12 cellular contexts compared by ENCODE assay signal in the genomic region with DNA sequence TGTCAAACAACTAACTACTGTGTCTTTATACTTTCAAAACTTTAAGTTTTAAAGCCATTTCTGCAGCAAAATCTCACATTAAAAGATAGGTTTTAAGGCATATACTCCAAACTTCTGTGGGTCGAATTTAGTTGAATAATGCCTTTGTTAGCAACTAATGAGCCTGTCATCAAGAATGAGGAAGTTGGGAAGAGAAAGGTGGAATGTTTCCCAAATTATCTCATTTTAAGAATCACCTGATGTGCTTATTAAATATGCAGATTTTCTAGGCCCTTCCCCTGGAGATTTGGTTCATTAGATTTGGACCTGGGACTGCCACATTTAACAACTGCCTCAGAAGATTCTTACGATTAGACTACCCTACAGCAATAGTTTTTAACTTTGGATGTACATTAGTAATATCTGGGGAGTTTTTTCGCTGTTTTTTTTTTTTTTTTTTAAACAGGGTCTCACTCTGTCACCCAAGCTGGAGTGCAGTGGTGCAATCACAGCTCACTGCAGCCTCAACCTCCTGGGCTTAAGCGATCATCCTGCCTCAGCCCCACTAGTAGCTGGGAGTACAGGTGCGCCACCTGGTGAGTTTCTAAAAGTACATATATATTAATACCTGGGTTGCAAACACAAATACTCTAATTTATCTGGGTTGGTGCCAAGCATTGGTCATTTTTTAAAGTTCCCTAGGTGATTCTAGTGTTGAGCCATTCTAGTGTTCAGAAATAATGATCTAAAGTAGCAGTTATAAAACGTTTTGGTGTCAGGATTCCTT. TPM values are rescaled to one million over a fixed set of nuclear protein-coding genes. Genes with fewer than 3 reads are reported as not detected.
DNase-seq lines count a peak whose midpoint lies in the region; ATAC-seq and TF ChIP-seq lines count a peak whose summit lies in the region.
"Had no signal": no experiment of that assay in that cellular context is flagged by ENCODE, and none has a peak within 500 bp of the region (broad histone marks: within the 10 kb centered on the region; RNA-seq: fewer than 3 reads in every experiment).

No MANE protein-coding gene starts in this region.

- POLR2A ChIA-PET in Caco-2 (lab: Charles Lee) = no interaction called here

- intact Hi-C loops in Caco-2 (cut with micrococcal nuclease; ENCODE audit: unreplicated experiment) = loop anchor here (1.0 kb wide), 1 partner anchor 23 kb away; no protein-coding TSS in a partner anchor

- no peaks in the 10 kb centered on the region for H3K27me3 Mint-ChIP-seq in Caco-2 (ENCODE audit: insufficient read depth, unreplicated experiment)
- peaks cover 4% of the 10 kb centered on the region for H3K27me3 Mint-ChIP-seq in activated naive CD4-positive, alpha-beta T cell treated with anti-CD3 and anti-CD28 coated beads, Interleukin-2, amount 10 ng/mL, durations not matched to agents 7 days and 5 days

- H3K9me3 ChIP-seq in Caco-2 = no peaks in the 10 kb centered on the region
- H3K9me3 ChIP-seq: ovary, suprapubic skin had no signal

- DNase-seq in Caco-2 (peak; percentile 13 to 39), DMS 273 (lab: John Stamatoyannopoulos, UW; ENCODE audit: unreplicated experiment) (no peak), retina (no peak), NCI-H2107 treated with DMSO at 0.1 percent for 48 hours (lab: John Stamatoyannopoulos, UW; ENCODE audit: unreplicated experiment) (no peak), NCI-H82 treated with DMSO at 0.1 percent for 48 hours (lab: John Stamatoyannopoulos, UW; ENCODE audit: unreplicated experiment) (no peak)
- DNase-seq in activated naive CD4-positive, alpha-beta T cell treated with anti-CD3 and anti-CD28 coated beads, Interleukin-2, amount 10 ng/mL, durations not matched to agents 7 days and 5 days = peak; percentile 54
- DNase-seq: GDM1, ovary had no signal

- CTCF ChIA-PET in Caco-2 (lab: Charles Lee) = interaction anchor here (1.8 kb wide), 1 partner anchor 23 kb away, joined by 9 read pairs; no protein-coding TSS in a partner anchor
- CTCF ChIA-PET in activated naive CD4-positive, alpha-beta T cell treated with anti-CD3 and anti-CD28 coated beads, Interleukin-2, amount 10 ng/mL, durations not matched to agents 7 days and 5 days (lab: Charles Lee) = interaction anchor here (0.7 to 1.3 kb wide), 5 partner anchors 10 to 24 kb away, joined by 3 to 5 read pairs (median 3); no protein-coding TSS in a partner anchor

- no peaks in the 10 kb centered on the region for H3K36me3 Mint-ChIP-seq in Caco-2 (ENCODE audit: insufficient read depth, unreplicated experiment)
- H3K36me3 Mint-ChIP-seq in activated naive CD4-positive, alpha-beta T cell treated with anti-CD3 and anti-CD28 coated beads, Interleukin-2, amount 10 ng/mL, durations not matched to agents 7 days and 5 days = no peaks in the 10 kb centered on the region

- no TSS peak for BruUV-seq in Caco-2 (replicated peaks; lab: Mats Ljungman, UMichigan)

- no peak overlapping the region for H3K4me3 Mint-ChIP-seq in Caco-2 (ENCODE audit: unreplicated experiment)
- H3K4me3 Mint-ChIP-seq in activated naive CD4-positive, alpha-beta T cell treated with anti-CD3 and anti-CD28 coated beads, Interleukin-2, amount 10 ng/mL, durations not matched to agents 7 days and 5 days = no peak overlapping the region

- no peaks in the 10 kb centered on the region for H3K36me3 ChIP-seq in Caco-2 (ENCODE audit: control insufficient read depth, insufficient read depth, low read length)
- H3K36me3 ChIP-seq: ovary, suprapubic skin had no signal

- ATAC-seq in GM19372 (IDR thresholded peaks at IDR 0.05; ENCODE audit: low read depth, unreplicated experiment) (peak; percentile 48), HG03378 (IDR thresholded peaks at IDR 0.05; ENCODE audit: unreplicated experiment) (peak; percentile 55)

- no peak for TF ChIP-seq CTCF in Caco-2 (IDR thresholded peaks at IDR 0.05; ENCODE audit: insufficient read depth in 1 of 2, low read depth in 1 of 2, low read length in 1 of 2, severe bottlenecking in 1 of 2, unreplicated experiment in 1 of 2)

- H3K9me3 Mint-ChIP-seq in Caco-2 (ENCODE audit: unreplicated experiment) = no peaks in the 10 kb centered on the region
- H3K9me3 Mint-ChIP-seq in activated naive CD4-positive, alpha-beta T cell treated with anti-CD3 and anti-CD28 coated beads, Interleukin-2, amount 10 ng/mL, durations not matched to agents 7 days and 5 days = no peaks in the 10 kb centered on the region

- H3K4me1 ChIP-seq in Caco-2 = no peaks in the 10 kb centered on the region
- H3K4me1 ChIP-seq: suprapubic skin had no signal

- H3K27ac Mint-ChIP-seq in Caco-2 (ENCODE audit: unreplicated experiment) = no peak overlapping the region
- H3K27ac Mint-ChIP-seq in activated naive CD4-positive, alpha-beta T cell treated with anti-CD3 and anti-CD28 coated beads, Interleukin-2, amount 10 ng/mL, durations not matched to agents 7 days and 5 days = peak overlapping the region; percentile 62

- H3K4me3 ChIP-seq in Caco-2 (ENCODE audit: low read depth, low read length) = no peak overlapping the region
- H3K4me3 ChIP-seq: ovary, suprapubic skin had no signal

- H3K27me3 ChIP-seq in Caco-2 (replicated peaks; ENCODE audit: control insufficient read depth, insufficient read depth, low read length) = no peaks in the 10 kb centered on the region
- H3K27me3 ChIP-seq: ovary, suprapubic skin had no signal

- H3K4me1 Mint-ChIP-seq in Caco-2 (ENCODE audit: low read depth, unreplicated experiment) = peaks cover 14% of the 10 kb centered on the region
- peaks cover 21% of the 10 kb centered on the region for H3K4me1 Mint-ChIP-seq in activated naive CD4-positive, alpha-beta T cell treated with anti-CD3 and anti-CD28 coated beads, Interleukin-2, amount 10 ng/mL, durations not matched to agents 7 days and 5 days

RNA-seq across cellular contexts. Expression of a gene that starts 16.1 kb away (rescaled TPM):
- total RNA-seq in Caco-2 (2022) = not detected in 2 replicates
- total RNA-seq: fibroblast of lung had no signal

RNA-seq across cellular contexts. Expression of a gene that starts 59.6 kb away (rescaled TPM):
- total RNA-seq in Caco-2 (2022) = 5.6 and 6.5 TPM in 2 replicates

Comparison
In these comparisons a context has a peak if more than half of its experiments do, and no peak if none do; other contexts are left out.
1. DNase-seq: peak in Caco-2 (2 of 2) and activated naive CD4-positive, alpha-beta T cell treated with anti-CD3 and anti-CD28 coated beads, Interleukin-2, amount 10 ng/mL, durations not matched to agents 7 days and 5 days (single experiment); none in DMS 273 (single experiment), retina (single experiment), NCI-H2107 treated with DMSO at 0.1 percent for 48 hours (single experiment) and NCI-H82 treated with DMSO at 0.1 percent for 48 hours (single experiment).